Comparison of ENCODE assay signal across 8 cellular contexts in genomic region chr19:18112989-18113478, GRCh38. TPM values are rescaled to one million over a fixed set of nuclear protein-coding genes. Genes with fewer than 3 reads are reported as not detected.
DNase-seq lines count a peak whose midpoint lies in the region; ATAC-seq and TF ChIP-seq lines count a peak whose summit lies in the region.

No MANE protein-coding gene starts in this region.

- TF ChIP-seq CTCF in GM12864 (IDR thresholded peaks at IDR 0.05; ENCODE audit: low read depth, low read length, missing control alignments) (peak; percentile 95), heart right ventricle (IDR thresholded peaks at IDR 0.05) (peak; percentile 82 to 94 (median 91))

- H3K9me3 ChIP-seq in heart right ventricle, result no peaks in the 10 kb centered on the region

- peaks cover 0 to 7% (median 0%) of the 10 kb centered on the region in 7 donors for H3K27me3 ChIP-seq in heart right ventricle

- peaks cover 4% of the 10 kb centered on the region for H3K27me3 Mint-ChIP-seq in T-helper 2 cell treated with Interferon-gamma antibody and Interleukin-4, amounts not matched to agents 5 μg/mL and 100 μg/mL, for 36 hours (ENCODE audit: low read depth)

- H3K36me3 Mint-ChIP-seq in T-helper 2 cell treated with Interferon-gamma antibody and Interleukin-4, amounts not matched to agents 5 μg/mL and 100 μg/mL, for 36 hours (ENCODE audit: low read depth), result peaks cover 4% of the 10 kb centered on the region

- H3K36me3 ChIP-seq in heart right ventricle, result peaks cover 0 to 6% (median 0%) of the 10 kb centered on the region in 9 donors

- H3K27ac Mint-ChIP-seq in T-helper 2 cell treated with Interferon-gamma antibody and Interleukin-4, amounts not matched to agents 5 μg/mL and 100 μg/mL, for 36 hours, result no peak overlapping the region

- no peak overlapping the region for H3K4me3 ChIP-seq in GM12864 (ENCODE audit: low read depth, low read length)
- H3K4me3 ChIP-seq in heart right ventricle, result no peak overlapping the region

- DNase-seq in GM12864 (ENCODE audit: low read depth) (no peak), NCI-H1417 treated with DMSO at 0.1 percent for 48 hours (lab: John Stamatoyannopoulos, UW) (peak; percentile 22), amniotic epithelial cell (ENCODE audit: low read depth) (peak; percentile 66), heart right ventricle (peak; percentile 83 to 88), retina (peak; percentile 81)
- peak; percentile 69 for DNase-seq in T-helper 2 cell treated with Interferon-gamma antibody and Interleukin-4, amounts not matched to agents 5 μg/mL and 100 μg/mL, for 36 hours (ENCODE audit: low spot score)

- H3K9me3 Mint-ChIP-seq in T-helper 2 cell treated with Interferon-gamma antibody and Interleukin-4, amounts not matched to agents 5 μg/mL and 100 μg/mL, for 36 hours, result no peaks in the 10 kb centered on the region

- H3K4me1 ChIP-seq in heart right ventricle, result peaks cover 11 to 44% (median 19%) of the 10 kb centered on the region in 9 donors

- H3K4me3 Mint-ChIP-seq in T-helper 2 cell treated with Interferon-gamma antibody and Interleukin-4, amounts not matched to agents 5 μg/mL and 100 μg/mL, for 36 hours, result no peak overlapping the region

- H3K27ac ChIP-seq in heart right ventricle, result no peak overlapping the region

- H3K4me1 Mint-ChIP-seq in T-helper 2 cell treated with Interferon-gamma antibody and Interleukin-4, amounts not matched to agents 5 μg/mL and 100 μg/mL, for 36 hours (ENCODE audit: low read depth), result peaks cover 15% of the 10 kb centered on the region

- ATAC-seq in heart right ventricle (peak; percentile 55 to 79 (median 74)), GM21786 (IDR thresholded peaks at IDR 0.05; ENCODE audit: unreplicated experiment) (no peak), GM18519 (IDR thresholded peaks at IDR 0.05; ENCODE audit: low FRiP score, unreplicated experiment) (no peak)

- WGBS in heart right ventricle, 2 donors, result 29 to 31% methylated on average over 9 of the region's 9 CpGs

- intact Hi-C loops in heart right ventricle (cut with DNase I), result loop anchor here in 9 of 10 donors (2.0 to 10.0 kb wide), 8 partner anchors 49 to 212 kb away; partner anchors contain the start of gene LSM4 (in 1 of the 9)

RNA-seq across cellular contexts. Expression of gene MAST3, which starts 15.5 kb away (rescaled TPM):
- 1 to 10 TPM; 2.8 to 6.4 (median 4.6) TPM for total RNA-seq in heart right ventricle
- 1 to 10 TPM; 1.5 to 2.6 TPM for polyA plus RNA-seq in heart right ventricle

RNA-seq across cellular contexts. Expression of gene IL12RB1, which starts 26.3 kb away (rescaled TPM):
- total RNA-seq in heart right ventricle, result 1 to 10 TPM in 2 of 10 donors, under 1 TPM in 8; 0.24 to 5.4 (median 0.45) TPM
- polyA plus RNA-seq in heart right ventricle, result under 1 TPM; 0.36 to 0.51 TPM

RNA-seq across cellular contexts. Expression of gene PIK3R2, which starts 39.9 kb away (rescaled TPM):
- 10 to 100 TPM; 15.7 to 29.1 (median 22.3) TPM for total RNA-seq in heart right ventricle
- polyA plus RNA-seq in heart right ventricle, result 1 to 10 TPM; 2.3 to 6.7 TPM

Comparison
In these comparisons a context has a peak if more than half of its experiments do, and no peak if none do; other contexts are left out.
1. ATAC-seq: peak in heart right ventricle (8 of 8); none in GM21786 (single experiment) and GM18519 (single experiment).